ENCODE assay signal across 8 cellular contexts in genomic region chr5:103119765-103120606, GRCh38. TPM values are rescaled to one million over a fixed set of nuclear protein-coding genes. Genes with fewer than 3 reads are reported as not detected.
A peak's percentile ranks its signal among the peaks of the same experiment; 100 is the strongest.
DNase-seq lines count a peak whose midpoint lies in the region; ATAC-seq, FAIRE-seq and TF ChIP-seq lines count a peak whose summit lies in the region.

A gene with protein sequence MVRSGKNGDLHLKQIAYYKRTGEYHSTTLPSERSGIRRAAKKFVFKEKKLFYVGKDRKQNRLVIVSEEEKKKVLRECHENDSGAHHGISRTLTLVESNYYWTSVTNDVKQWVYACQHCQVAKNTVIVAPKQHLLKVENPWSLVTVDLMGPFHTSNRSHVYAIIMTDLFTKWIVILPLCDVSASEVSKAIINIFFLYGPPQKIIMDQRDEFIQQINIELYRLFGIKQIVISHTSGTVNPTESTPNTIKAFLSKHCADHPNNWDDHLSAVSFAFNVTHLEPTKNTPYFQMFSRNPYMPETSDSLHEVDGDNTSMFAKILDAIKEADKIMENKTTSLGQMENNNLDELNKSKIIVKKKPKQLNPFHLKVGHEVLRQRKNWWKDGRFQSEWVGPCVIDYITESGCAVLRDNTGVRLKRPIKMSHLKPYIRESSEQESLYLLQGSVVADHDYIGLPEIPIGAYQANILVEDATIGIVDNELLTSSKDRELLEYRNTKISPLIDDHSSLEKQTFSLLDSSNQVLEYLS (minus strand): TSS chr5:103120138. CDS start chr5:103108707, 11,431 bp downstream.
PPIP5K2 (plus strand) TSS chr5:103120301; CDS start chr5:103129590, 9,289 bp downstream.

- H3K27ac ChIP-seq in KOPT-K1 (ENCODE audit: low read depth, low read length, poor library complexity, severe bottlenecking): peak within 1 kb of the TSS; percentile 96
- H3K27ac ChIP-seq in esophagus squamous epithelium: peak within 1 kb of the TSS; percentile 90 to 98 (median 94)

- intact Hi-C loops in esophagus squamous epithelium (cut with DNase I): no loop called here

- ATAC-seq in GM21786 (IDR thresholded peaks at IDR 0.05; ENCODE audit: unreplicated experiment): peak; percentile 91

- no peaks in the 10 kb centered on the region for H3K9me3 ChIP-seq in KOPT-K1 (ENCODE audit: insufficient read depth, low read length, poor library complexity, severe bottlenecking)
- no peaks in the 10 kb centered on the region for H3K9me3 ChIP-seq in esophagus squamous epithelium

- TF ChIP-seq POLR2A in esophagus squamous epithelium (IDR thresholded peaks at IDR 0.05): peak in 3 of 4 donors; percentile 32 to 74 (median 74)

- FAIRE-seq in RCC 7860 (lab: Jason Lieb, UNC): peak; percentile 89

- H3K36me3 ChIP-seq in KOPT-K1 (ENCODE audit: insufficient read depth, low read length): peaks cover 13% of the 10 kb centered on the region
- no peaks in the 10 kb centered on the region for H3K36me3 ChIP-seq in esophagus squamous epithelium

- DNase-seq in DMS79 treated with DMSO at 0.1 percent for 48 hours (lab: John Stamatoyannopoulos, UW): peak; percentile 87
- peak; percentile 93 for DNase-seq in RCC 7860 (ENCODE audit: low spot score)
- peak; percentile 94 for DNase-seq in activated T-helper 1 cell treated with Interleukin-2 at 50 U/mL for 16 hours (ENCODE audit: low read depth)
- peak; percentile 83 for DNase-seq in esophagus squamous epithelium (lab: John Stamatoyannopoulos, UW)
- DNase-seq in myocyte (ENCODE audit: low read depth): peak; percentile 99
- peak; percentile 91 to 93 for DNase-seq in stimulated activated CD8-positive, alpha-beta memory T cell treated with anti-CD3 and anti-CD28 coated beads, Interleukin-7, amount 100 ng/mL, for 48 hours (ENCODE audit: extremely low read depth in 1 of 2, low read depth in 1 of 2)

- WGBS in esophagus squamous epithelium, 2 donors: 0% methylated on average over 28 to 33 of the region's 46 CpGs

- peak in 2 of 6 experiments; percentile 2 to 8 for TF ChIP-seq CTCF in esophagus squamous epithelium (IDR thresholded peaks at IDR 0.05)

- peak within 1 kb of the TSS; percentile 64 to 83 (median 76) for H3K4me3 ChIP-seq in esophagus squamous epithelium

- H3K4me1 ChIP-seq in esophagus squamous epithelium: peaks cover 0 to 37% (median 11%) of the 10 kb centered on the region in 3 donors

- H3K27me3 ChIP-seq in esophagus squamous epithelium: no peaks in the 10 kb centered on the region

RNA-seq across cellular contexts. Expression of the first gene that starts in this region (rescaled TPM):
- total RNA-seq in esophagus squamous epithelium: 1 to 10 TPM; 1.5 to 6.8 (median 3.7) TPM
- 7.9 and 13.7 TPM in 2 replicates for total RNA-seq in myocyte
- polyA plus RNA-seq in myocyte (2012): 2.7 TPM

RNA-seq across cellular contexts. Expression of gene PPIP5K2, which starts in this region (rescaled TPM):
- total RNA-seq in esophagus squamous epithelium (10 to 100 TPM; 11.4 to 36.2 (median 21.8) TPM), myocyte (29.3 and 31.8 TPM in 2 replicates)
- polyA plus RNA-seq in myocyte (2012): 12.8 TPM

Comparison
In these comparisons a context has a peak if more than half of its experiments do, and no peak if none do; other contexts are left out.
1. Peak in every context shown above with its lines: DNase-seq, ATAC-seq, H3K4me3 ChIP-seq and H3K27ac ChIP-seq.